16 cellular contexts compared by ENCODE assay signal in genomic region chr10:97169911-97170693, GRCh38. TPM values are rescaled to one million over a fixed set of nuclear protein-coding genes. Genes with fewer than 3 reads are reported as not detected.
A peak's percentile ranks its signal among the peaks of the same experiment; 100 is the strongest.
DNase-seq lines count a peak whose midpoint lies in the region; ATAC-seq and TF ChIP-seq lines count a peak whose summit lies in the region.
"Had no signal": no experiment of that assay in that cellular context is flagged by ENCODE, and none has a peak within 500 bp of the region (broad histone marks: within the 10 kb centered on the region; RNA-seq: fewer than 3 reads in every experiment).

No MANE protein-coding gene starts in this region.

- H3K4me1 ChIP-seq in PC-3 (ENCODE audit: insufficient read depth, low read length): no peaks in the 10 kb centered on the region
- H3K4me1 ChIP-seq in heart left ventricle: no peaks in the 10 kb centered on the region
- H3K4me1 ChIP-seq: upper lobe of left lung had no signal

- H3K4me3 ChIP-seq in PC-3 (ENCODE audit: low read length) (no peak overlapping the region), heart left ventricle (no peak overlapping the region)
- H3K4me3 ChIP-seq: skin epidermis, upper lobe of left lung had no signal

- no peaks in the 10 kb centered on the region for H3K9me2 ChIP-seq in PC-3 (replicated peaks; ENCODE audit: low read length)

- no peaks in the 10 kb centered on the region for H3K79me2 ChIP-seq in PC-3 (ENCODE audit: low read length)

- DNase-seq in NCI-H748 (lab: John Stamatoyannopoulos, UW; ENCODE audit: unreplicated experiment) (peak; percentile 4), NCI-H748 treated with DMSO at 0.1 percent for 48 hours (lab: John Stamatoyannopoulos, UW) (no peak), PC-3 (peak; percentile 30), heart left ventricle (peak in 3 of 5 donors; percentile 72 to 78 (median 77)), SIG-M5 treated with dmso at 0.1 percent for 504 hours (lab: John Stamatoyannopoulos, UW; ENCODE audit: unreplicated experiment) (no peak), retina (no peak)
- DNase-seq: activated CD4-positive, alpha-beta T cell treated with anti-CD3 and anti-CD28 coated beads, Interleukin-2, amount 10 ng/mL, durations not matched to agents 24 days and 14 days; activated effector memory CD4-positive, alpha-beta T cell treated with anti-CD3 and anti-CD28 coated beads, Interleukin-2, amount 50 U/mL, for 16 hours; GDM1; MV-4-11; naive thymus-derived CD4-positive, alpha-beta T cell; NCI-H526 had no signal

- intact Hi-C loops in PC-3 (cut with micrococcal nuclease) (no loop called here), heart left ventricle (cut with DNase I) (no loop called here)

- H3F3A ChIP-seq in PC-3 (ENCODE audit: low read length, unreplicated experiment): no peaks in the 10 kb centered on the region

- no TSS peak for BruUV-seq in PC-3 (replicated peaks; lab: Mats Ljungman, UMichigan)

- CTCF ChIA-PET in PC-3 (lab: Charles Lee): no interaction called here

- H3K27ac ChIP-seq in PC-3 (ENCODE audit: low read length) (no peak overlapping the region), heart left ventricle (no peak overlapping the region), temporal lobe (ENCODE audit: low read depth, low read length) (peak overlapping the region; percentile 36)
- H3K27ac ChIP-seq: skin epidermis, upper lobe of left lung had no signal

- TF ChIP-seq CTCF in PC-3 (conservative IDR thresholded peaks at IDR 0.05; ENCODE audit: low read depth, low read length) (no peak), heart left ventricle (IDR thresholded peaks at IDR 0.05) (no peak)

- ATAC-seq in PC-3 (no peak; the same call in 1 of the 2 replicates), heart left ventricle (peak; percentile 65 to 84 (median 73)), GM21619 (IDR thresholded peaks at IDR 0.05; ENCODE audit: unreplicated experiment) (no peak)
- ATAC-seq: naive thymus-derived CD4-positive, alpha-beta T cell had no signal

- H3K9ac ChIP-seq in PC-3 (ENCODE audit: low read length): no peak overlapping the region

- no peak for TF ChIP-seq POLR2A in heart left ventricle (IDR thresholded peaks at IDR 0.05)

- H3K36me3 ChIP-seq in PC-3 (ENCODE audit: low read depth, low read length) (no peaks in the 10 kb centered on the region), heart left ventricle (no peaks in the 10 kb centered on the region)
- H3K36me3 ChIP-seq: upper lobe of left lung had no signal

- POLR2A ChIA-PET in PC-3 (lab: Charles Lee; ENCODE audit: unreplicated experiment): no interaction called here

- no peak overlapping the region for H3K4me2 ChIP-seq in PC-3 (ENCODE audit: low read length)

- no peaks in the 10 kb centered on the region for H4K20me1 ChIP-seq in PC-3 (ENCODE audit: low read length)

- H3K27me3 ChIP-seq in PC-3 (ENCODE audit: low read length) (no peaks in the 10 kb centered on the region), heart left ventricle (no peaks in the 10 kb centered on the region)
- H3K27me3 ChIP-seq: upper lobe of left lung had no signal

- H3K9me3 ChIP-seq in PC-3 (ENCODE audit: low read length) (no peaks in the 10 kb centered on the region), heart left ventricle (no peaks in the 10 kb centered on the region)
- H3K9me3 ChIP-seq: upper lobe of left lung had no signal

- no peak overlapping the region for H2AFZ ChIP-seq in PC-3 (ENCODE audit: low read length)

- WGBS in heart left ventricle, 4 donors: 71 to 79% (median 79%) methylated on average over 14 of the region's 14 CpGs

RNA-seq across cellular contexts. Expression of gene SLIT1, which starts 15.7 kb away (rescaled TPM):
- total RNA-seq in PC-3 (2014; rRNA removed): not detected in 2 replicates
- under 1 TPM; 0.05 to 0.61 (median 0.13) TPM for total RNA-seq in heart left ventricle
- under 1 TPM; 0.04 to 0.08 TPM for polyA plus RNA-seq in heart left ventricle
- 86.1 TPM for total RNA-seq in temporal lobe
- polyA plus RNA-seq: naive thymus-derived CD4-positive, alpha-beta T cell had no signal

Comparison
In these comparisons a context has a peak if more than half of its experiments do, and no peak if none do; other contexts are left out.
1. DNase-seq: peak in NCI-H748 (single experiment), PC-3 (single experiment) and heart left ventricle (3 of 5); none in NCI-H748 treated with DMSO at 0.1 percent for 48 hours (single experiment), SIG-M5 treated with dmso at 0.1 percent for 504 hours (single experiment) and retina (single experiment).
2. ATAC-seq: peak in heart left ventricle (4 of 4); none in PC-3 (single experiment) and GM21619 (single experiment).
3. RNA of gene SLIT1, which starts 15.7 kb away (total RNA-seq): 86.1 TPM in temporal lobe (single experiment); 0.05 to 0.61 TPM in heart left ventricle and not detected in PC-3; every median in the first group is over 10 times any median in the second.